ENCODE assay signal across 8 cellular contexts in genomic region chr14:35821546-35822411, GRCh38. TPM values are rescaled to one million over a fixed set of nuclear protein-coding genes. Genes with fewer than 3 reads are reported as not detected.
DNase-seq lines count a peak whose midpoint lies in the region; ATAC-seq, FAIRE-seq and TF ChIP-seq lines count a peak whose summit lies in the region.

No MANE protein-coding gene starts in this region.

- DNase-seq in DMS114 treated with DMSO at 0.1 percent for 48 hours (lab: John Stamatoyannopoulos, UW; ENCODE audit: unreplicated experiment): peak; percentile 9
- peak; percentile 53 for DNase-seq in HCT116 (ENCODE audit: low read depth, low spot score)
- no peak for DNase-seq in RWPE2 (ENCODE audit: low spot score)
- peak in 1 of 2 donors; percentile 66 for DNase-seq in foreskin fibroblast
- DNase-seq in urothelium cell line (ENCODE audit: low spot score): peak; percentile 29
- DNase-seq in putamen (ENCODE audit: low spot score): no peak

- no peak for TF ChIP-seq POLR2A in HCT116 (IDR thresholded peaks at IDR 0.05; ENCODE audit: borderline replicate concordance, extremely low read depth, insufficient read depth, insufficient read length)

- peak overlapping the region; percentile 55 for H2AFZ ChIP-seq in HCT116 (ENCODE audit: low read depth, low read length, poor library complexity, severe bottlenecking)

- no peaks in the 10 kb centered on the region for H3K79me2 ChIP-seq in HCT116 (ENCODE audit: insufficient read depth, low read length)

- no peaks in the 10 kb centered on the region for H3K9me2 ChIP-seq in HCT116 (ENCODE audit: insufficient read depth)

- no peaks in the 10 kb centered on the region for H4K20me1 ChIP-seq in HCT116 (ENCODE audit: insufficient read depth)

- ATAC-seq in HCT116: no peak
- no peak for ATAC-seq in RWPE2 (ENCODE audit: low read depth)
- no peak for ATAC-seq in GM21529 (IDR thresholded peaks at IDR 0.05; ENCODE audit: unreplicated experiment)
- ATAC-seq in HG03439 (IDR thresholded peaks at IDR 0.05; ENCODE audit: unreplicated experiment): no peak

- H3K27me3 ChIP-seq in HCT116 (ENCODE audit: insufficient read depth, low read length): no peaks in the 10 kb centered on the region
- H3K27me3 ChIP-seq in RWPE2 (ENCODE audit: insufficient read depth, poor library complexity, severe bottlenecking): no peaks in the 10 kb centered on the region

- CTCF ChIA-PET in HCT116 (lab: Charles Lee): interaction anchor here (0.6 to 1.7 kb wide), 4 partner anchors 12 to 383 kb away, joined by 3 to 4 read pairs (median 3); no protein-coding TSS in a partner anchor

- peak; percentile 20; the same call in 1 of the 2 replicates for TF ChIP-seq RAD21 in HCT116 (IDR thresholded peaks at IDR 0.05; ENCODE audit: low read depth)

- RAD21 ChIA-PET in HCT116 (lab: Charles Lee; ENCODE audit: low non-redundant PET in 1 of 2, low total read pairs in 2 of 2, uncharacterized antibody in 2 of 2, unreplicated experiment in 2 of 2): no interaction called here

- H3K27ac ChIP-seq in HCT116 (ENCODE audit: low read depth, low read length): no peak overlapping the region
- H3K27ac ChIP-seq in RWPE2 (ENCODE audit: poor library complexity, severe bottlenecking): no peak overlapping the region

- H3K9ac ChIP-seq in HCT116 (ENCODE audit: low read length): no peak overlapping the region

- H3K4me3 ChIP-seq in HCT116 (replicated peaks in 1 of 2; ENCODE audit: low read depth in 1 of 2, low read length in 2 of 2) (no peak overlapping the region), RWPE2 (ENCODE audit: severe bottlenecking) (no peak overlapping the region), foreskin fibroblast (ENCODE audit: low read depth in 1 of 2, low read length in 2 of 2) (no peak overlapping the region)

- peaks cover 0 to 10% of the 10 kb centered on the region in 2 experiments; a peak in 2 of 4 replicates for H3K4me1 ChIP-seq in HCT116 (ENCODE audit: control insufficient read depth in 1 of 2, insufficient read depth in 2 of 2, low read length in 2 of 2)
- H3K4me1 ChIP-seq in RWPE2 (ENCODE audit: insufficient read depth, poor library complexity, severe bottlenecking): peaks cover 9% of the 10 kb centered on the region

- POLR2A ChIA-PET in HCT116 (lab: Charles Lee): no interaction called here

- H3K9me3 ChIP-seq in HCT116 (ENCODE audit: control insufficient read depth in 1 of 2, insufficient read depth in 1 of 2, low read depth in 1 of 2, low read length in 2 of 2): no peaks in the 10 kb centered on the region
- H3K9me3 ChIP-seq in RWPE2 (ENCODE audit: severe bottlenecking): no peaks in the 10 kb centered on the region

- peak; percentile 38 to 97 (median 94); a peak in 5 of 6 replicates for TF ChIP-seq CTCF in HCT116 (IDR thresholded peaks at IDR 0.05 in 2 of 3, conservative IDR thresholded peaks at IDR 0.05 in 1 of 3; ENCODE audit: borderline replicate concordance in 1 of 3, insufficient read depth in 1 of 3, low read depth in 2 of 3, low read length in 2 of 3)
- peak; percentile 94 for TF ChIP-seq CTCF in RWPE2 (IDR thresholded peaks at IDR 0.05; ENCODE audit: poor library complexity, severe bottlenecking)
- TF ChIP-seq CTCF in foreskin fibroblast (IDR thresholded peaks at IDR 0.05; ENCODE audit: low read depth, low read length): peak; percentile 95

- H3K36me3 ChIP-seq in HCT116 (ENCODE audit: control insufficient read depth in 1 of 2, insufficient read depth in 2 of 2, low read length in 2 of 2) (no peaks in the 10 kb centered on the region), RWPE2 (ENCODE audit: low read depth) (no peaks in the 10 kb centered on the region)

- FAIRE-seq in urothelium cell line (lab: Jason Lieb, UNC): no peak

- intact Hi-C loops in HCT116 (cut with micrococcal nuclease): no loop called here

- BruUV-seq in HCT116 (replicated peaks; lab: Mats Ljungman, UMichigan): no TSS peak

- H3K4me2 ChIP-seq in HCT116 (ENCODE audit: low read length): peak overlapping the region; percentile 9; the same call in 1 of the 2 replicates

TF ChIP-seq in HCT116, 20 proteins besides CTCF, POLR2A, EP300 and RAD21:
- 0 out of 2 replicates have a peak, but pooled peaks have one; percentile 17 for TF ChIP-seq FOSL1 (IDR thresholded peaks at IDR 0.05; ENCODE audit: low read depth)
- TF ChIP-seq, protein P1, sequence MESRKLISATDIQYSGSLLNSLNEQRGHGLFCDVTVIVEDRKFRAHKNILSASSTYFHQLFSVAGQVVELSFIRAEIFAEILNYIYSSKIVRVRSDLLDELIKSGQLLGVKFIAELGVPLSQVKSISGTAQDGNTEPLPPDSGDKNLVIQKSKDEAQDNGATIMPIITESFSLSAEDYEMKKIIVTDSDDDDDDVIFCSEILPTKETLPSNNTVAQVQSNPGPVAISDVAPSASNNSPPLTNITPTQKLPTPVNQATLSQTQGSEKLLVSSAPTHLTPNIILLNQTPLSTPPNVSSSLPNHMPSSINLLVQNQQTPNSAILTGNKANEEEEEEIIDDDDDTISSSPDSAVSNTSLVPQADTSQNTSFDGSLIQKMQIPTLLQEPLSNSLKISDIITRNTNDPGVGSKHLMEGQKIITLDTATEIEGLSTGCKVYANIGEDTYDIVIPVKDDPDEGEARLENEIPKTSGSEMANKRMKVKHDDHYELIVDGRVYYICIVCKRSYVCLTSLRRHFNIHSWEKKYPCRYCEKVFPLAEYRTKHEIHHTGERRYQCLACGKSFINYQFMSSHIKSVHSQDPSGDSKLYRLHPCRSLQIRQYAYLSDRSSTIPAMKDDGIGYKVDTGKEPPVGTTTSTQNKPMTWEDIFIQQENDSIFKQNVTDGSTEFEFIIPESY (IDR thresholded peaks at IDR 0.05; ENCODE audit: extremely low read depth, insufficient replicate concordance, low read length): no peak
- peak; percentile 44; the same call in 1 of the 2 replicates for TF ChIP-seq CEBPB (IDR thresholded peaks at IDR 0.05; ENCODE audit: low read depth)
- TF ChIP-seq CBX3 (IDR thresholded peaks at IDR 0.05; ENCODE audit: low read depth): peak; percentile 49; the same call in 1 of the 2 replicates

RNA-seq across cellular contexts. Expression of gene BRMS1L, which starts 4.4 kb away (rescaled TPM):
- total RNA-seq in HCT116 (2021; ENCODE audit: unreplicated experiment): 6.2 TPM
- polyA plus RNA-seq in HCT116 (2012): 1.8 and 2.7 TPM in 2 replicates

RNA-seq across cellular contexts. Expression of gene RALGAPA1, which starts 12.7 kb away (rescaled TPM):
- total RNA-seq in HCT116 (2021; ENCODE audit: unreplicated experiment): 29.3 TPM
- 5.4 and 6.6 TPM in 2 replicates for polyA plus RNA-seq in HCT116 (2012)

Comparison
In these comparisons a context has a peak if more than half of its experiments do, and no peak if none do; other contexts are left out.
1. DNase-seq: peak in DMS114 treated with DMSO at 0.1 percent for 48 hours (single experiment), HCT116 (single experiment) and urothelium cell line (single experiment); none in RWPE2 (single experiment) and putamen (single experiment).
2. Peak in every context shown above with its lines, with median percentiles within 50 percentile points of each other: CTCF ChIP-seq.